11 cellular contexts compared by ENCODE assay signal in genomic region chr19:15812059-15812722, GRCh38. TPM values are rescaled to one million over a fixed set of nuclear protein-coding genes. Genes with fewer than 3 reads are reported as not detected.
DNase-seq lines count a peak whose midpoint lies in the region; ATAC-seq and TF ChIP-seq lines count a peak whose summit lies in the region.
"Had no signal": no experiment of that assay in that cellular context is flagged by ENCODE, and none has a peak within 500 bp of the region (broad histone marks: within the 10 kb centered on the region; RNA-seq: fewer than 3 reads in every experiment).

No MANE protein-coding gene starts in this region.

- H3K27ac Mint-ChIP-seq in activated T-cell treated with anti-CD3 and anti-CD28 coated beads, Interleukin-2, amount 50 U/mL, for 24 hours: no peak overlapping the region
- no peak overlapping the region for H3K27ac Mint-ChIP-seq in activated naive CD4-positive, alpha-beta T cell treated with anti-CD3 and anti-CD28 coated beads, Interleukin-2, amount 10 ng/mL, durations not matched to agents 7 days and 5 days

- H3K4me1 Mint-ChIP-seq in activated T-cell treated with anti-CD3 and anti-CD28 coated beads, Interleukin-2, amount 50 U/mL, for 24 hours (ENCODE audit: low read depth): peaks cover 4% of the 10 kb centered on the region
- H3K4me1 Mint-ChIP-seq in activated naive CD4-positive, alpha-beta T cell treated with anti-CD3 and anti-CD28 coated beads, Interleukin-2, amount 10 ng/mL, durations not matched to agents 7 days and 5 days: peaks cover 4% of the 10 kb centered on the region

- peak overlapping the region in 1 of 2 donors; percentile 12 for H3K27ac ChIP-seq in prostate gland
- H3K27ac ChIP-seq: parathyroid adenoma had no signal

- no peak overlapping the region for H3K4me3 Mint-ChIP-seq in activated T-cell treated with anti-CD3 and anti-CD28 coated beads, Interleukin-2, amount 50 U/mL, for 24 hours
- H3K4me3 Mint-ChIP-seq in activated naive CD4-positive, alpha-beta T cell treated with anti-CD3 and anti-CD28 coated beads, Interleukin-2, amount 10 ng/mL, durations not matched to agents 7 days and 5 days: no peak overlapping the region

- H3K4me3 ChIP-seq in prostate gland: no peak overlapping the region
- H3K4me3 ChIP-seq: HAP-1 had no signal

- WGBS in prostate gland: 17% methylated on average over 6 of the region's 6 CpGs

- H3K27me3 Mint-ChIP-seq in activated T-cell treated with anti-CD3 and anti-CD28 coated beads, Interleukin-2, amount 50 U/mL, for 24 hours: peaks cover 6% of the 10 kb centered on the region
- H3K27me3 Mint-ChIP-seq in activated naive CD4-positive, alpha-beta T cell treated with anti-CD3 and anti-CD28 coated beads, Interleukin-2, amount 10 ng/mL, durations not matched to agents 7 days and 5 days: peaks cover 42% of the 10 kb centered on the region

- intact Hi-C loops in prostate gland (cut with DNase I) (no loop called here), sciatic nerve (cut with DNase I) (no loop called here)

- H3K9me3 Mint-ChIP-seq in activated T-cell treated with anti-CD3 and anti-CD28 coated beads, Interleukin-2, amount 50 U/mL, for 24 hours: no peaks in the 10 kb centered on the region
- no peaks in the 10 kb centered on the region for H3K9me3 Mint-ChIP-seq in activated naive CD4-positive, alpha-beta T cell treated with anti-CD3 and anti-CD28 coated beads, Interleukin-2, amount 10 ng/mL, durations not matched to agents 7 days and 5 days

- no peaks in the 10 kb centered on the region for H3K4me1 ChIP-seq in prostate gland (replicated peaks)
- H3K4me1 ChIP-seq: HAP-1, parathyroid adenoma had no signal

- TF ChIP-seq CTCF in prostate gland (IDR thresholded peaks at IDR 0.05): peak; percentile 11 to 86 (median 57)

- ATAC-seq in sciatic nerve (no peak), HG02938 (IDR thresholded peaks at IDR 0.05; ENCODE audit: unreplicated experiment) (no peak)

- CTCF ChIA-PET in activated naive CD4-positive, alpha-beta T cell treated with anti-CD3 and anti-CD28 coated beads, Interleukin-2, amount 10 ng/mL, durations not matched to agents 7 days and 5 days (lab: Charles Lee): interaction anchor here (0.7 to 0.8 kb wide), 2 partner anchors 8 to 373 kb away, joined by 3 read pairs; partner anchors contain the start of gene FAM32A

- H3K36me3 Mint-ChIP-seq in activated T-cell treated with anti-CD3 and anti-CD28 coated beads, Interleukin-2, amount 50 U/mL, for 24 hours (ENCODE audit: low read depth): no peaks in the 10 kb centered on the region
- H3K36me3 Mint-ChIP-seq in activated naive CD4-positive, alpha-beta T cell treated with anti-CD3 and anti-CD28 coated beads, Interleukin-2, amount 10 ng/mL, durations not matched to agents 7 days and 5 days: no peaks in the 10 kb centered on the region

- H3K9me3 ChIP-seq in prostate gland: no peaks in the 10 kb centered on the region
- H3K9me3 ChIP-seq: HAP-1 had no signal

- H3K27me3 ChIP-seq in prostate gland (replicated peaks; ENCODE audit: insufficient read depth): no peaks in the 10 kb centered on the region

- DNase-seq in activated T-cell treated with anti-CD3 and anti-CD28 coated beads for 1 hour (ENCODE audit: low read depth) (peak; percentile 20), NOMO-1 treated with dmso at 0.1 percent for 144 hours (lab: John Stamatoyannopoulos, UW; ENCODE audit: unreplicated experiment) (peak; percentile 35), prostate gland (ENCODE audit: low spot score) (peak; percentile 58), NCI-H446 treated with DMSO at 0.1 percent for 48 hours (lab: John Stamatoyannopoulos, UW) (no peak), sciatic nerve (ENCODE audit: low spot score) (no peak)
- DNase-seq in activated T-cell treated with anti-CD3 and anti-CD28 coated beads, Interleukin-2, amount 50 U/mL, for 24 hours: no peak
- DNase-seq in activated naive CD4-positive, alpha-beta T cell treated with anti-CD3 and anti-CD28 coated beads, Interleukin-2, amount 10 ng/mL, durations not matched to agents 7 days and 5 days: peak; percentile 50
- DNase-seq: activated CD4-positive, CD25-positive, alpha-beta regulatory T cell treated with anti-CD3 and anti-CD28 coated beads, Interleukin-2, amount 50 U/mL, for 72 hours had no signal

- H3K36me3 ChIP-seq in prostate gland: no peaks in the 10 kb centered on the region
- H3K36me3 ChIP-seq: HAP-1 had no signal

- no peak for TF ChIP-seq POLR2A in prostate gland (IDR thresholded peaks at IDR 0.05)

RNA-seq across cellular contexts. Expression of gene OR10H1, which starts 3.3 kb away (rescaled TPM):
- total RNA-seq in prostate gland: under 1 TPM; 0.64 to 0.97 TPM
- total RNA-seq in sciatic nerve: not detected

RNA-seq across cellular contexts. Expression of gene OR10H5, which starts 24.7 kb away (rescaled TPM):
- total RNA-seq in prostate gland: not detected
- not detected for total RNA-seq in sciatic nerve

Comparison
In these comparisons a context has a peak if more than half of its experiments do, and no peak if none do; other contexts are left out.
1. DNase-seq: peak in activated T-cell treated with anti-CD3 and anti-CD28 coated beads for 1 hour (single experiment), NOMO-1 treated with dmso at 0.1 percent for 144 hours (single experiment), activated naive CD4-positive, alpha-beta T cell treated with anti-CD3 and anti-CD28 coated beads, Interleukin-2, amount 10 ng/mL, durations not matched to agents 7 days and 5 days (single experiment) and prostate gland (single experiment); none in activated T-cell treated with anti-CD3 and anti-CD28 coated beads, Interleukin-2, amount 50 U/mL, for 24 hours (single experiment), NCI-H446 treated with DMSO at 0.1 percent for 48 hours (single experiment) and sciatic nerve (single experiment).